18 cellular contexts compared by ENCODE assay signal in the genomic region with DNA sequence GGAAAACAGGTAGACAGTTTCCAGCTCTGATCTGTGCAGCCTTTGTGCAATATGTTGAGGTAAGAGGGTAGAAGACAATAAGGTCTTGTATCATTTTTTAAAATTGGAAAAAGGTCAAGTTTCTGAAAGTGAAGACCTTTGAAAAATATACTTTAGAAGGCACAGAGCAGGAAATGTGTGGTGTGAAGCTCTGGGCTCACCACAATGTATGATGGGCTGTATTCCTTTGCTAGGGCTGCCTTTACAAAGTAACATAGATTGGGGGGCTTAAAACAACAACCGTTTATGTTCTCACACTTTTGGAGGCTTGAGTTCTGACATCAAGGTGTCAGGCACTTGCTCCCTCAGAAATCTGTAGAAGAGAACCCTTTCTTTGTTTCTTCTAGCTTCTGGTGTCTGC.
DNase-seq lines count a peak whose midpoint lies in the region; ATAC-seq and TF ChIP-seq lines count a peak whose summit lies in the region.
"Had no signal": no experiment of that assay in that cellular context is flagged by ENCODE, and none has a peak within 500 bp of the region (broad histone marks: within the 10 kb centered on the region; RNA-seq: fewer than 3 reads in every experiment).

No MANE protein-coding gene starts in this region.

- H3K4ac ChIP-seq in IMR-90 (ENCODE audit: low read depth, low read length): peak overlapping the region; percentile 23; the same call in 1 of the 2 replicates

- H3K79me1 ChIP-seq in IMR-90 (ENCODE audit: low read depth in 1 of 2, low read length in 2 of 2): no peaks in the 10 kb centered on the region

- TF ChIP-seq CTCF in IMR-90 (conservative IDR thresholded peaks at IDR 0.05; ENCODE audit: low read depth, low read length) (no peak), osteoblast (IDR thresholded peaks at IDR 0.05; ENCODE audit: extremely low read depth, low read depth, low read length) (no peak)

- H3K27me3 ChIP-seq in IMR-90 (ENCODE audit: control insufficient read depth, insufficient read depth, low read length) (no peaks in the 10 kb centered on the region), osteoblast (ENCODE audit: insufficient read depth, low read length) (no peaks in the 10 kb centered on the region)
- H3K27me3 ChIP-seq: transverse colon had no signal

- ATAC-seq in IMR-90 (ENCODE audit: low read depth): no peak
- ATAC-seq: Panc1 had no signal

- H3K23ac ChIP-seq in IMR-90 (ENCODE audit: low read depth, low read length): no peak overlapping the region

- H4K8ac ChIP-seq in IMR-90 (ENCODE audit: low read depth in 2 of 2, low read length in 2 of 2): 0 out of 4 replicates have a peak overlapping the region, but pooled peaks of 1 of the 2 experiments have one; percentile 11

- H4K20me1 ChIP-seq in IMR-90 (ENCODE audit: insufficient read depth, low read length) (no peaks in the 10 kb centered on the region), osteoblast (ENCODE audit: insufficient read depth, low read length) (no peaks in the 10 kb centered on the region)

- H3K27ac ChIP-seq in IMR-90 (ENCODE audit: insufficient read depth, low read length) (no peak overlapping the region), osteoblast (ENCODE audit: low read depth, low read length) (peak overlapping the region; percentile 97)
- H3K27ac ChIP-seq: 22Rv1, C4-2B, KMS-11, prostate gland, transverse colon had no signal

- no peak overlapping the region for H2AK9ac ChIP-seq in IMR-90 (replicated peaks; ENCODE audit: low read depth, low read length, poor library complexity)

- no peak overlapping the region for H3K4me3 ChIP-seq in IMR-90 (ENCODE audit: insufficient read depth, low read depth, low read length)
- H3K4me3 ChIP-seq in osteoblast (ENCODE audit: insufficient read depth, low read length): no peak overlapping the region
- H3K4me3 ChIP-seq: prostate gland, transverse colon had no signal

- H2AK5ac ChIP-seq in IMR-90 (ENCODE audit: low read depth, low read length): peak overlapping the region; percentile 11; the same call in 1 of the 2 replicates

- H3K4me1 ChIP-seq in IMR-90 (ENCODE audit: control insufficient read depth, insufficient read depth, low read length) (peaks cover 26% of the 10 kb centered on the region), osteoblast (ENCODE audit: insufficient read depth, low read length) (peaks cover 39% of the 10 kb centered on the region)
- H3K4me1 ChIP-seq: prostate gland had no signal

- H3K27ac Mint-ChIP-seq in T-helper 2 cell treated with Interferon-gamma antibody and Interleukin-4, amounts not matched to agents 5 μg/mL and 100 μg/mL, for 36 hours: peak overlapping the region; percentile 22
- peak overlapping the region; percentile 95 for H3K27ac Mint-ChIP-seq in activated naive CD8-positive, alpha-beta T cell treated with anti-CD3 and anti-CD28 coated beads for 36 hours

- H3K4me2 ChIP-seq in IMR-90 (ENCODE audit: low read depth, low read length): no peak overlapping the region
- H3K4me2 ChIP-seq in osteoblast (ENCODE audit: insufficient read depth, low read length): no peak overlapping the region
- H3K4me2 ChIP-seq: KMS-11 had no signal

- H2BK20ac ChIP-seq in IMR-90 (ENCODE audit: low read depth, low read length): peak overlapping the region; percentile 60; the same call in 1 of the 2 replicates

- H3K9me3 ChIP-seq in IMR-90 (ENCODE audit: control insufficient read depth, insufficient read depth, low read length) (no peaks in the 10 kb centered on the region), osteoblast (ENCODE audit: low read depth, low read length) (no peaks in the 10 kb centered on the region)
- H3K9me3 ChIP-seq: prostate gland, transverse colon had no signal

- peak overlapping the region; percentile 73; the same call in 2 of the 3 replicates for H2BK15ac ChIP-seq in IMR-90 (ENCODE audit: low read depth, low read length)

- H3K56ac ChIP-seq in IMR-90 (ENCODE audit: extremely low read depth, insufficient read depth, low read length): no peak overlapping the region

- no peak overlapping the region for H3K9ac ChIP-seq in IMR-90 (ENCODE audit: low read depth, low read length)
- H3K9ac ChIP-seq: KMS-11 had no signal

- H3K14ac ChIP-seq in IMR-90 (replicated peaks; ENCODE audit: low read depth, low read length): peak overlapping the region; percentile 65

- BruUV-seq in IMR-90 (replicated peaks; lab: Mats Ljungman, UMichigan): no TSS peak

- H4K5ac ChIP-seq in IMR-90 (ENCODE audit: low read depth, low read length): no peak overlapping the region; the same call in 1 of the 2 replicates

- H3K4me1 Mint-ChIP-seq in T-helper 2 cell treated with Interferon-gamma antibody and Interleukin-4, amounts not matched to agents 5 μg/mL and 100 μg/mL, for 36 hours (ENCODE audit: low read depth): peaks cover 69% of the 10 kb centered on the region
- H3K4me1 Mint-ChIP-seq in activated naive CD8-positive, alpha-beta T cell treated with anti-CD3 and anti-CD28 coated beads for 36 hours: peaks cover 87% of the 10 kb centered on the region

- H3K79me2 ChIP-seq in osteoblast (ENCODE audit: insufficient read depth, low read length): no peaks in the 10 kb centered on the region

- H2BK120ac ChIP-seq in IMR-90 (ENCODE audit: low read depth, low read length): peak overlapping the region; percentile 78; the same call in 1 of the 2 replicates

- H3K9me1 ChIP-seq in IMR-90 (ENCODE audit: insufficient read depth, low read length): peaks cover 19% of the 10 kb centered on the region

- TF ChIP-seq RAD21 in IMR-90 (IDR thresholded peaks at IDR 0.05; ENCODE audit: low read length): no peak

- CTCF ChIA-PET in IMR-90 (lab: Yijun Ruan, JAX): no interaction called here

- POLR2A ChIA-PET in IMR-90 (lab: Charles Lee; ENCODE audit: unreplicated experiment): no interaction called here

- H2BK5ac ChIP-seq in IMR-90 (ENCODE audit: low read depth, low read length, poor library complexity, severe bottlenecking): no peak overlapping the region

- H2AFZ ChIP-seq in IMR-90 (replicated peaks; ENCODE audit: low read length, poor library complexity) (no peak overlapping the region), osteoblast (ENCODE audit: low read length) (no peak overlapping the region)

- intact Hi-C loops in IMR-90 (cut with micrococcal nuclease): no loop called here

- in situ Hi-C loops in IMR-90 (cut with MboI; ENCODE audit: low sequenced_read_pairs): no loop called here

- H3K9me3 Mint-ChIP-seq in T-helper 2 cell treated with Interferon-gamma antibody and Interleukin-4, amounts not matched to agents 5 μg/mL and 100 μg/mL, for 36 hours: peaks cover 10% of the 10 kb centered on the region
- H3K9me3 Mint-ChIP-seq in activated naive CD8-positive, alpha-beta T cell treated with anti-CD3 and anti-CD28 coated beads for 36 hours: peaks cover 5% of the 10 kb centered on the region

- no peaks in the 10 kb centered on the region for H3K27me3 Mint-ChIP-seq in T-helper 2 cell treated with Interferon-gamma antibody and Interleukin-4, amounts not matched to agents 5 μg/mL and 100 μg/mL, for 36 hours (ENCODE audit: low read depth)
- no peaks in the 10 kb centered on the region for H3K27me3 Mint-ChIP-seq in activated naive CD8-positive, alpha-beta T cell treated with anti-CD3 and anti-CD28 coated beads for 36 hours

- dilution Hi-C loops in IMR-90 (cut with HindIII; ENCODE audit: low sequenced_read_pairs, unreplicated experiment): no loop called here

- no peak for TF ChIP-seq POLR2A in IMR-90 (IDR thresholded peaks at IDR 0.05; ENCODE audit: low read depth, low read length)

- peak overlapping the region; percentile 44 for H4K91ac ChIP-seq in IMR-90 (ENCODE audit: insufficient read depth, low read depth, low read length)

- no peak for DNase-seq in T-helper 2 cell treated with Interferon-gamma antibody and Interleukin-4, amounts not matched to agents 5 μg/mL and 100 μg/mL, for 36 hours (ENCODE audit: low spot score)
- DNase-seq in T-helper 2 cell (no peak), IMR-90 (no peak), osteoblast (ENCODE audit: insufficient read length, low spot score, missing footprints) (no peak), NCI-H1694 treated with DMSO at 0.1 percent for 48 hours (lab: John Stamatoyannopoulos, UW) (no peak), CD1c-positive myeloid dendritic cell (ENCODE audit: extremely low spot score) (no peak), DMS153 (lab: John Stamatoyannopoulos, UW) (no peak)
- no peak for DNase-seq in activated naive CD8-positive, alpha-beta T cell treated with anti-CD3 and anti-CD28 coated beads for 36 hours
- DNase-seq: HCEC 1CT, NCI-H1105 treated with DMSO at 0.1 percent for 48 hours, NCI-H2171 treated with DMSO at 0.1 percent for 48 hours, small intestine, transverse colon had no signal

- H3K36me3 ChIP-seq in IMR-90 (ENCODE audit: control insufficient read depth, insufficient read depth, low read length) (no peaks in the 10 kb centered on the region), osteoblast (ENCODE audit: insufficient read depth, low read length) (no peaks in the 10 kb centered on the region)
- H3K36me3 ChIP-seq: prostate gland, transverse colon had no signal

- peaks cover 13% of the 10 kb centered on the region for H3K36me3 Mint-ChIP-seq in T-helper 2 cell treated with Interferon-gamma antibody and Interleukin-4, amounts not matched to agents 5 μg/mL and 100 μg/mL, for 36 hours (ENCODE audit: low read depth)
- peaks cover 30% of the 10 kb centered on the region for H3K36me3 Mint-ChIP-seq in activated naive CD8-positive, alpha-beta T cell treated with anti-CD3 and anti-CD28 coated beads for 36 hours

- no peak overlapping the region for H3K18ac ChIP-seq in IMR-90 (ENCODE audit: low read depth, low read length)

- H3K4me3 Mint-ChIP-seq in T-helper 2 cell treated with Interferon-gamma antibody and Interleukin-4, amounts not matched to agents 5 μg/mL and 100 μg/mL, for 36 hours: no peak overlapping the region
- H3K4me3 Mint-ChIP-seq in activated naive CD8-positive, alpha-beta T cell treated with anti-CD3 and anti-CD28 coated beads for 36 hours: peak overlapping the region; percentile 12

- WGBS in IMR-90 (ENCODE audit: extremely low coverage in 2 of 2, insufficient read length in 1 of 2), 2 experiments: no CpG with 5 or more reads among the region's 1 CpG

TF ChIP-seq in IMR-90, 13 proteins besides CTCF, POLR2A, EP300 and RAD21 (continues in another document):
- TF ChIP-seq USF2 (IDR thresholded peaks at IDR 0.05; ENCODE audit: low read depth, low read length) (no peak), MAZ (IDR thresholded peaks at IDR 0.05; ENCODE audit: borderline replicate concordance, low read depth, low read length) (no peak), CEBPB (IDR thresholded peaks at IDR 0.05; ENCODE audit: low read depth, low read length) (no peak), RFX5 (IDR thresholded peaks at IDR 0.05; ENCODE audit: low read depth, low read length) (no peak), RCOR1 (IDR thresholded peaks at IDR 0.05; ENCODE audit: insufficient replicate concordance, low read length) (no peak), CHD1 (IDR thresholded peaks at IDR 0.05; ENCODE audit: low read depth, low read length) (no peak)
